In genomic region chr5:75152861-75153260, GRCh38 we compare ENCODE assay signal across 29 cellular contexts.
DNase-seq lines count a peak whose midpoint lies in the region; ATAC-seq, FAIRE-seq and TF ChIP-seq lines count a peak whose summit lies in the region.
"Had no signal": no experiment of that assay in that cellular context is flagged by ENCODE, and none has a peak within 500 bp of the region (broad histone marks: within the 10 kb centered on the region; RNA-seq: fewer than 3 reads in every experiment).

No MANE protein-coding gene starts in this region.

- H3K4me3 ChIP-seq in A549, result no peak overlapping the region
- H3K4me3 ChIP-seq in MM.1S (ENCODE audit: low read length), result no peak overlapping the region
- no peak overlapping the region for H3K4me3 ChIP-seq in choroid plexus epithelial cell (ENCODE audit: low read depth, low read length)
- no peak overlapping the region for H3K4me3 ChIP-seq in keratinocyte (ENCODE audit: control insufficient read depth in 2 of 3, extremely low read depth in 1 of 3, insufficient read depth in 2 of 3, low read depth in 1 of 3, low read length in 3 of 3)
- no peak overlapping the region for H3K4me3 ChIP-seq in heart left ventricle
- H3K4me3 ChIP-seq: ascending aorta, esophagus muscularis mucosa, left ventricle myocardium inferior, SK-N-MC, tibial artery had no signal

- intact Hi-C loops in heart left ventricle (cut with DNase I), result no loop called here

- no peaks in the 10 kb centered on the region for H3K9me1 ChIP-seq in keratinocyte (ENCODE audit: control insufficient read depth, extremely low read depth, insufficient read depth, low read length)

- H3K9me2 ChIP-seq in MM.1S (replicated peaks; ENCODE audit: insufficient read depth, low read length), result no peaks in the 10 kb centered on the region

- no peak overlapping the region for H3K27ac ChIP-seq in A549
- no peak overlapping the region for H3K27ac ChIP-seq in MM.1S (ENCODE audit: low read length)
- no peak overlapping the region for H3K27ac ChIP-seq in keratinocyte (ENCODE audit: control insufficient read depth, insufficient read depth, low read length)
- H3K27ac ChIP-seq in heart left ventricle, result no peak overlapping the region
- H3K27ac ChIP-seq: ascending aorta, esophagus muscularis mucosa, left ventricle myocardium inferior, SK-N-MC, tibial artery had no signal

- CTCF ChIA-PET in A549 (lab: Yijun Ruan, JAX), result no interaction called here

- FAIRE-seq in A549 (lab: Jason Lieb, UNC) (no peak), keratinocyte (lab: Jason Lieb, UNC) (peak; percentile 92)
- FAIRE-seq: A204.1, D721Med, frontal cortex, GM18507, TTC549 had no signal

- H3K27me3 ChIP-seq in MM.1S (replicated peaks; ENCODE audit: insufficient read depth, low read length) (no peaks in the 10 kb centered on the region), keratinocyte (ENCODE audit: control insufficient read depth, extremely low read depth, insufficient read depth, low read length) (no peaks in the 10 kb centered on the region), heart left ventricle (no peaks in the 10 kb centered on the region)
- H3K27me3 ChIP-seq: ascending aorta, esophagus muscularis mucosa, tibial artery had no signal

- ATAC-seq in A549, result no peak
- no peak for ATAC-seq in heart left ventricle
- ATAC-seq: effector memory CD8-positive, alpha-beta T cell; T-helper 17 cell had no signal

- no peaks in the 10 kb centered on the region for H3F3A ChIP-seq in MM.1S (ENCODE audit: insufficient read depth, low read length)

- TF ChIP-seq POLR2A in A549 (IDR thresholded peaks at IDR 0.05; ENCODE audit: low read length) (no peak), heart left ventricle (IDR thresholded peaks at IDR 0.05) (no peak)

- DNase-seq in A549 (ENCODE audit: low read depth in 1 of 2, low spot score in 1 of 2) (no peak), MM.1S (peak; percentile 50), choroid plexus epithelial cell (ENCODE audit: low read depth) (peak; percentile 14), keratinocyte (ENCODE audit: low read depth, low spot score) (peak; percentile 55), NAMALWA (ENCODE audit: low spot score) (no peak), germinal center (ENCODE audit: low spot score) (no peak), heart left ventricle (no peak), SKM-1 treated with dmso at 0.1 percent for 144 hours (lab: John Stamatoyannopoulos, UW; ENCODE audit: unreplicated experiment) (no peak)
- DNase-seq: activated CD4-positive, CD25-positive, alpha-beta regulatory T cell; activated effector memory CD4-positive, alpha-beta T cell treated with anti-CD3 and anti-CD28 coated beads, Interleukin-2, amount 50 U/mL, for 16 hours; activated naive CD8-positive, alpha-beta T cell treated with anti-CD3 and anti-CD28 coated beads for 36 hours; activated T-cell treated with anti-CD3 and anti-CD28 coated beads, Interleukin-2, amount 50 U/mL, for 24 hours; CD4-positive, CD25-positive, alpha-beta regulatory T cell; central memory CD4-positive, alpha-beta T cell; effector memory CD8-positive, alpha-beta T cell; KG1; left ventricle myocardium inferior; NCI-H1436 treated with DMSO at 0.1 percent for 48 hours; stimulated activated CD4-positive, alpha-beta T cell treated with anti-CD3 and anti-CD28 coated beads, Interleukin-4, amount 100 ng/mL, for 24 hours; T-helper 17 cell; tibial artery had no signal

- H3K36me3 ChIP-seq in MM.1S (replicated peaks; ENCODE audit: insufficient read depth, low read length) (no peaks in the 10 kb centered on the region), keratinocyte (ENCODE audit: control insufficient read depth in 2 of 2, extremely low read depth in 1 of 2, insufficient read depth in 2 of 2, low read length in 2 of 2) (no peaks in the 10 kb centered on the region), heart left ventricle (no peaks in the 10 kb centered on the region)
- H3K36me3 ChIP-seq: ascending aorta, esophagus muscularis mucosa, left ventricle myocardium inferior, tibial artery had no signal

- H2AFZ ChIP-seq in MM.1S (ENCODE audit: low read length), result no peak overlapping the region
- no peak overlapping the region for H2AFZ ChIP-seq in keratinocyte (ENCODE audit: control insufficient read depth, low read length)

- H3K79me2 ChIP-seq in MM.1S (ENCODE audit: low read length), result no peaks in the 10 kb centered on the region
- H3K79me2 ChIP-seq in keratinocyte (ENCODE audit: control insufficient read depth, insufficient read depth, low read length), result no peaks in the 10 kb centered on the region

- H3K9me3 ChIP-seq in A549, result no peaks in the 10 kb centered on the region
- H3K9me3 ChIP-seq in MM.1S (replicated peaks; ENCODE audit: insufficient read depth, low read length), result no peaks in the 10 kb centered on the region
- H3K9me3 ChIP-seq in keratinocyte (ENCODE audit: control insufficient read depth, low read depth, low read length), result no peaks in the 10 kb centered on the region
- peaks cover 0 to 7% (median 0%) of the 10 kb centered on the region in 12 donors for H3K9me3 ChIP-seq in heart left ventricle
- H3K9me3 ChIP-seq: esophagus muscularis mucosa, tibial artery had no signal

- H4K20me1 ChIP-seq in MM.1S (ENCODE audit: insufficient read depth, low read length) (no peaks in the 10 kb centered on the region), keratinocyte (ENCODE audit: control insufficient read depth, extremely low read depth, insufficient read depth, low read length) (no peaks in the 10 kb centered on the region)

- H3K9ac ChIP-seq in MM.1S (ENCODE audit: low read length), result no peak overlapping the region
- no peak overlapping the region for H3K9ac ChIP-seq in keratinocyte (ENCODE audit: control insufficient read depth, extremely low read depth, insufficient read depth, low read length)

- no peak for TF ChIP-seq RAD21 in A549 (conservative IDR thresholded peaks at IDR 0.05 in 1 of 2, IDR thresholded peaks at IDR 0.05 in 1 of 2)

- no peak for TF ChIP-seq EP300 in A549 (IDR thresholded peaks at IDR 0.05)

- dilution Hi-C loops in keratinocyte (cut with MboI; ENCODE audit: extremely low pct_ligation_motif_present, low sequenced_read_pairs), result no loop called here

- H3K4me1 ChIP-seq in A549 (no peaks in the 10 kb centered on the region), MM.1S (ENCODE audit: low read length) (peaks cover 4% of the 10 kb centered on the region; the same call in 1 of the 2 replicates), keratinocyte (ENCODE audit: control insufficient read depth, extremely low read depth, insufficient read depth, low read length) (peaks cover 9% of the 10 kb centered on the region), heart left ventricle (no peaks in the 10 kb centered on the region)
- H3K4me1 ChIP-seq: ascending aorta, esophagus muscularis mucosa, left ventricle myocardium inferior, tibial artery had no signal

- POLR2A ChIA-PET in A549 (lab: Yijun Ruan, JAX), result no interaction called here

- H3K4me2 ChIP-seq in A549 (no peak overlapping the region), MM.1S (ENCODE audit: low read depth, low read length) (no peak overlapping the region), keratinocyte (ENCODE audit: control insufficient read depth, extremely low read depth, insufficient read depth, low read depth, low read length) (no peak overlapping the region)

- no peak for TF ChIP-seq CTCF in A549 (IDR thresholded peaks at IDR 0.05)
- no peak for TF ChIP-seq CTCF in MM.1S (IDR thresholded peaks at IDR 0.05; ENCODE audit: low read length)
- TF ChIP-seq CTCF in choroid plexus epithelial cell (conservative IDR thresholded peaks at IDR 0.05; ENCODE audit: low read depth, low read length), result no peak
- TF ChIP-seq CTCF in keratinocyte (optimal IDR thresholded peaks at IDR 0.05 in 1 of 3, IDR thresholded peaks at IDR 0.05 in 1 of 3, conservative IDR thresholded peaks at IDR 0.05 in 1 of 3; ENCODE audit: extremely low read depth in 1 of 3, insufficient read depth in 2 of 3, low read length in 3 of 3), result no peak
- no peak for TF ChIP-seq CTCF in heart left ventricle (IDR thresholded peaks at IDR 0.05)

TF ChIP-seq in A549, 52 proteins besides CTCF, POLR2A, EP300 and RAD21:
- TF ChIP-seq SMC3 (IDR thresholded peaks at IDR 0.05) (no peak), MAFK (IDR thresholded peaks at IDR 0.05; ENCODE audit: partially characterized antibody) (peak; percentile 89)

Comparison
In these comparisons a context has a peak if more than half of its experiments do, and no peak if none do; other contexts are left out.
1. DNase-seq: peak in MM.1S (single experiment), choroid plexus epithelial cell (single experiment) and keratinocyte (single experiment); none in A549 (0 of 2), NAMALWA (single experiment), germinal center (single experiment), heart left ventricle (0 of 5) and SKM-1 treated with dmso at 0.1 percent for 144 hours (single experiment).